8 cellular contexts compared by ENCODE assay signal in the genomic region with DNA sequence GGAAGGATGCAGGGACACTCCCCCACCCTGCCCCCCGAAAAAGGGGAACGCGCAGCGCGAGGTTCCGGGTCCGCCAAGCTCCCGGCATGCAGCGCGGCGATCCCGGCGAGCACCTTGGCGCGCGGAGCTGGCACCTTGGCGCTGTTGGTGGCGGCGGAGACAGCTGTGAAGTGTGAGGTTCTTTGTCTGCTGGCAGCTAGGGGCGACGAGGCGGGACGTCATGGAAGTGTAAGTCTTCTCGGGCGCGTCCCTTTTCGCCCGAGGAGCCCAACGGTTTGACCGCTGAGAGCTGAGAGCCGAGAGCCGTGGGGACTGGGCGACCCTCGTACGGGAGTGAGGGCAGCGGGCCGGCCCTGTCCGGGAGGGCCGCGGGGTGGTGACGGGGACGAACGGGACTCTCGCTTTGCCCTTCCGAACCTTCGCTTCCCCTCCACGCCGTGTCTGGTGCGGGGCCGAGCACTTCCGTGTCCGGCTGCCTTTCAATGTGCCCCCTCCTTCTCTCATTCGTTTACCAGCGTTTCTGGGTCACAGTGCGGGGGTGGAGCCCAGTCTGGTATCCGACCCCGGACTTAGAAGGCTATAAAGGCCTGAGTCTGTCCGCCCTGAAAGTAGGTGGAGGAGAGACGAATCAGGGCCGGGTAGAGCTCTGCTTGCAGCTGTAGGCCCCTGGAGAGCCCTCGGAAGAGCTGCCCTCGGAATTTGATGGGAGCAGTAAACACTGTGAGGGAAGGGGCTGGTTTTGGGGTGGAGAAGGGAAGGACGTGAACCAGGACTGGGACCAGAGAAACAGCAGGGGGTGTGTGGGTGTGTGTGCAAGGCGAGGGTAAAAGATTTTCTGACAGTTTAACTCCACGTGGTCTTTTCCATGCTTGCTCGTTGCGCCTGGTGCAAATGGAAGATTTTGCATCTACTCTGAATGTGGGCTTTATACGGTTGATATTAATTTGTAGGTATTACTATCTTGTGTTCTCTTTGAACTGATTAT. TPM values are rescaled to one million over a fixed set of nuclear protein-coding genes. Genes with fewer than 3 reads are reported as not detected.
DNase-seq lines count a peak whose midpoint lies in the region; ATAC-seq, FAIRE-seq and TF ChIP-seq lines count a peak whose summit lies in the region.

A gene (plus strand): TSS at position 105 of the 985 bp plus-strand sequence. CDS start 116 bp downstream, at position 221.

- no peaks in the 10 kb centered on the region for H3K9me3 Mint-ChIP-seq in activated T-helper 1 cell treated with anti-CD3 and anti-CD28 coated beads, Interleukin-12 subunit alpha, Interleukin-12 subunit beta, Interleukin-2, Interleukin-4 antibody, amounts not matched to agents 30 ng/mL and 10 ng/mL and 1 ng/mL, durations not matched to agents 14 hours and 24 hours and 36 hours
- H3K9me3 Mint-ChIP-seq in natural killer cell, result no peaks in the 10 kb centered on the region

- TF ChIP-seq RAD21 in Ishikawa (IDR thresholded peaks at IDR 0.05; ENCODE audit: low read depth), result no peak; the same call in 1 of the 2 replicates

- intact Hi-C loops in activated T-helper 1 cell treated with anti-CD3 and anti-CD28 coated beads, Interleukin-12 subunit alpha, Interleukin-12 subunit beta, Interleukin-2, Interleukin-4 antibody, amounts not matched to agents 30 ng/mL and 10 ng/mL and 1 ng/mL, durations not matched to agents 14 hours and 24 hours and 36 hours (cut with micrococcal nuclease), result loop anchor here (1.0 to 10.0 kb wide), 5 partner anchors 16 to 882 kb away; a partner anchor contains a TSS
- intact Hi-C loops in natural killer cell (cut with micrococcal nuclease), result loop anchor here (1.0 to 10.0 kb wide), 4 partner anchors 10 to 90 kb away; a partner anchor contains a TSS

- peaks cover 24% of the 10 kb centered on the region for H3K36me3 Mint-ChIP-seq in activated T-helper 1 cell treated with anti-CD3 and anti-CD28 coated beads, Interleukin-12 subunit alpha, Interleukin-12 subunit beta, Interleukin-2, Interleukin-4 antibody, amounts not matched to agents 30 ng/mL and 10 ng/mL and 1 ng/mL, durations not matched to agents 14 hours and 24 hours and 36 hours (ENCODE audit: low read depth)
- no peaks in the 10 kb centered on the region for H3K36me3 Mint-ChIP-seq in natural killer cell

- TF ChIP-seq EP300 in Ishikawa (IDR thresholded peaks at IDR 0.05; ENCODE audit: borderline replicate concordance), result no peak; the same call in 1 of the 2 replicates

- peak; percentile 84 for ATAC-seq in GM21619 (IDR thresholded peaks at IDR 0.05; ENCODE audit: unreplicated experiment)
- ATAC-seq in natural killer cell, result peak; percentile 81 to 93 (median 84)

- H3K4me3 ChIP-seq in fibroblast of mammary gland (ENCODE audit: control insufficient read depth, low read depth, low read length), result peak within 1 kb of the TSS; percentile 88

- peak; percentile 60 for TF ChIP-seq CTCF in fibroblast of mammary gland (conservative IDR thresholded peaks at IDR 0.05; ENCODE audit: control insufficient read depth, insufficient read depth, low read depth, low read length)
- peak; percentile 19 for TF ChIP-seq CTCF in natural killer cell (IDR thresholded peaks at IDR 0.05)

- DNase-seq in Daoy (ENCODE audit: low read depth), result peak; percentile 94
- peak; percentile 77 for DNase-seq in RCC 7860 (ENCODE audit: low spot score)
- DNase-seq in activated T-helper 1 cell treated with anti-CD3 and anti-CD28 coated beads, Interleukin-12 subunit alpha, Interleukin-12 subunit beta, Interleukin-2, Interleukin-4 antibody, amounts not matched to agents 30 ng/mL and 10 ng/mL and 1 ng/mL, durations not matched to agents 14 hours and 24 hours and 36 hours (ENCODE audit: low spot score), result peak; percentile 79
- DNase-seq in fibroblast of mammary gland (ENCODE audit: low read depth), result peak; percentile 79
- DNase-seq in natural killer cell, result peak; percentile 86
- DNase-seq in stimulated activated naive CD4-positive, alpha-beta T cell treated with Interleukin-2 at 50 U/mL for 16 hours (lab: John Stamatoyannopoulos, UW), result peak; percentile 84

- FAIRE-seq in RCC 7860 (lab: Jason Lieb, UNC), result no peak

- H3K4me1 Mint-ChIP-seq in activated T-helper 1 cell treated with anti-CD3 and anti-CD28 coated beads, Interleukin-12 subunit alpha, Interleukin-12 subunit beta, Interleukin-2, Interleukin-4 antibody, amounts not matched to agents 30 ng/mL and 10 ng/mL and 1 ng/mL, durations not matched to agents 14 hours and 24 hours and 36 hours (ENCODE audit: low read depth), result peaks cover 40% of the 10 kb centered on the region
- H3K4me1 Mint-ChIP-seq in natural killer cell, result peaks cover 42 to 45% of the 10 kb centered on the region in 2 donors

- H3K4me3 Mint-ChIP-seq in activated T-helper 1 cell treated with anti-CD3 and anti-CD28 coated beads, Interleukin-12 subunit alpha, Interleukin-12 subunit beta, Interleukin-2, Interleukin-4 antibody, amounts not matched to agents 30 ng/mL and 10 ng/mL and 1 ng/mL, durations not matched to agents 14 hours and 24 hours and 36 hours, result peak within 1 kb of the TSS; percentile 99
- H3K4me3 Mint-ChIP-seq in natural killer cell, result peak within 1 kb of the TSS; percentile 98

- H3K27ac Mint-ChIP-seq in activated T-helper 1 cell treated with anti-CD3 and anti-CD28 coated beads, Interleukin-12 subunit alpha, Interleukin-12 subunit beta, Interleukin-2, Interleukin-4 antibody, amounts not matched to agents 30 ng/mL and 10 ng/mL and 1 ng/mL, durations not matched to agents 14 hours and 24 hours and 36 hours, result peak within 1 kb of the TSS; percentile 95
- peak within 1 kb of the TSS; percentile 99 to 100 for H3K27ac Mint-ChIP-seq in natural killer cell

- no peaks in the 10 kb centered on the region for H3K27me3 Mint-ChIP-seq in activated T-helper 1 cell treated with anti-CD3 and anti-CD28 coated beads, Interleukin-12 subunit alpha, Interleukin-12 subunit beta, Interleukin-2, Interleukin-4 antibody, amounts not matched to agents 30 ng/mL and 10 ng/mL and 1 ng/mL, durations not matched to agents 14 hours and 24 hours and 36 hours (ENCODE audit: insufficient read depth)
- no peaks in the 10 kb centered on the region for H3K27me3 Mint-ChIP-seq in natural killer cell (ENCODE audit: low read depth in 2 of 2)

TF ChIP-seq in Ishikawa, 13 proteins besides CTCF, POLR2A, EP300 and RAD21:
- 0 out of 2 replicates have a peak, but pooled peaks have one; percentile 11 for TF ChIP-seq CREB1 (IDR thresholded peaks at IDR 0.05; ENCODE audit: low read depth)
- peak; percentile 69 for TF ChIP-seq EGR1 (IDR thresholded peaks at IDR 0.05)
- TF ChIP-seq ZBTB7A (IDR thresholded peaks at IDR 0.05; ENCODE audit: low read depth), result no peak; the same call in 1 of the 2 replicates
- peak; percentile 39; the same call in 1 of the 2 replicates for TF ChIP-seq NFIC (IDR thresholded peaks at IDR 0.05)
- TF ChIP-seq, protein P1, sequence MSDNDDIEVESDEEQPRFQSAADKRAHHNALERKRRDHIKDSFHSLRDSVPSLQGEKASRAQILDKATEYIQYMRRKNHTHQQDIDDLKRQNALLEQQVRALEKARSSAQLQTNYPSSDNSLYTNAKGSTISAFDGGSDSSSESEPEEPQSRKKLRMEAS (IDR thresholded peaks at IDR 0.05), result peak; percentile 94
- TF ChIP-seq TCF12 (IDR thresholded peaks at IDR 0.05; ENCODE audit: low read depth), result peak; percentile 31; the same call in 1 of the 2 replicates
- TF ChIP-seq YY1 (IDR thresholded peaks at IDR 0.05; ENCODE audit: low read depth), result peak; percentile 47; the same call in 1 of the 2 replicates
- peak; percentile 87 for TF ChIP-seq TAF1 (IDR thresholded peaks at IDR 0.05; ENCODE audit: low read depth)
- peak; percentile 37; the same call in 1 of the 2 replicates for TF ChIP-seq TEAD4 (IDR thresholded peaks at IDR 0.05)
- no peak for TF ChIP-seq CEBPB (IDR thresholded peaks at IDR 0.05)
- TF ChIP-seq, protein P2, sequence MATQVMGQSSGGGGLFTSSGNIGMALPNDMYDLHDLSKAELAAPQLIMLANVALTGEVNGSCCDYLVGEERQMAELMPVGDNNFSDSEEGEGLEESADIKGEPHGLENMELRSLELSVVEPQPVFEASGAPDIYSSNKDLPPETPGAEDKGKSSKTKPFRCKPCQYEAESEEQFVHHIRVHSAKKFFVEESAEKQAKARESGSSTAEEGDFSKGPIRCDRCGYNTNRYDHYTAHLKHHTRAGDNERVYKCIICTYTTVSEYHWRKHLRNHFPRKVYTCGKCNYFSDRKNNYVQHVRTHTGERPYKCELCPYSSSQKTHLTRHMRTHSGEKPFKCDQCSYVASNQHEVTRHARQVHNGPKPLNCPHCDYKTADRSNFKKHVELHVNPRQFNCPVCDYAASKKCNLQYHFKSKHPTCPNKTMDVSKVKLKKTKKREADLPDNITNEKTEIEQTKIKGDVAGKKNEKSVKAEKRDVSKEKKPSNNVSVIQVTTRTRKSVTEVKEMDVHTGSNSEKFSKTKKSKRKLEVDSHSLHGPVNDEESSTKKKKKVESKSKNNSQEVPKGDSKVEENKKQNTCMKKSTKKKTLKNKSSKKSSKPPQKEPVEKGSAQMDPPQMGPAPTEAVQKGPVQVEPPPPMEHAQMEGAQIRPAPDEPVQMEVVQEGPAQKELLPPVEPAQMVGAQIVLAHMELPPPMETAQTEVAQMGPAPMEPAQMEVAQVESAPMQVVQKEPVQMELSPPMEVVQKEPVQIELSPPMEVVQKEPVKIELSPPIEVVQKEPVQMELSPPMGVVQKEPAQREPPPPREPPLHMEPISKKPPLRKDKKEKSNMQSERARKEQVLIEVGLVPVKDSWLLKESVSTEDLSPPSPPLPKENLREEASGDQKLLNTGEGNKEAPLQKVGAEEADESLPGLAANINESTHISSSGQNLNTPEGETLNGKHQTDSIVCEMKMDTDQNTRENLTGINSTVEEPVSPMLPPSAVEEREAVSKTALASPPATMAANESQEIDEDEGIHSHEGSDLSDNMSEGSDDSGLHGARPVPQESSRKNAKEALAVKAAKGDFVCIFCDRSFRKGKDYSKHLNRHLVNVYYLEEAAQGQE (IDR thresholded peaks at IDR 0.05; ENCODE audit: low read depth), result no peak
- TF ChIP-seq, protein P3, sequence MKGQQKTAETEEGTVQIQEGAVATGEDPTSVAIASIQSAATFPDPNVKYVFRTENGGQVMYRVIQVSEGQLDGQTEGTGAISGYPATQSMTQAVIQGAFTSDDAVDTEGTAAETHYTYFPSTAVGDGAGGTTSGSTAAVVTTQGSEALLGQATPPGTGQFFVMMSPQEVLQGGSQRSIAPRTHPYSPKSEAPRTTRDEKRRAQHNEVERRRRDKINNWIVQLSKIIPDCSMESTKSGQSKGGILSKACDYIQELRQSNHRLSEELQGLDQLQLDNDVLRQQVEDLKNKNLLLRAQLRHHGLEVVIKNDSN (IDR thresholded peaks at IDR 0.05), result 0 out of 2 replicates have a peak, but pooled peaks have one; percentile 23
- TF ChIP-seq FOXM1 (IDR thresholded peaks at IDR 0.05; ENCODE audit: borderline replicate concordance, low read depth), result no peak

RNA-seq across cellular contexts. Expression of the gene that starts here (rescaled TPM):
- total RNA-seq in Daoy (2014; rRNA removed; shearing (Covaris generic)), result 94.3 and 98.6 TPM in 2 replicates
- 41.0 and 44.1 TPM in 2 replicates for total RNA-seq in activated T-helper 1 cell treated with anti-CD3 and anti-CD28 coated beads, Interleukin-12 subunit alpha, Interleukin-12 subunit beta, Interleukin-2, Interleukin-4 antibody, amounts not matched to agents 30 ng/mL and 10 ng/mL and 1 ng/mL, durations not matched to agents 14 hours and 24 hours and 36 hours
- total RNA-seq in natural killer cell, result 10 to 100 TPM; 67.5 to 72.1 (median 68.0) TPM

Comparison
In these comparisons a context has a peak if more than half of its experiments do, and no peak if none do; other contexts are left out.
1. Peak in every context shown above with its lines: DNase-seq, ATAC-seq and H3K4me3 ChIP-seq.